ENCODE assay signal across 9 cellular contexts in the genomic region with DNA sequence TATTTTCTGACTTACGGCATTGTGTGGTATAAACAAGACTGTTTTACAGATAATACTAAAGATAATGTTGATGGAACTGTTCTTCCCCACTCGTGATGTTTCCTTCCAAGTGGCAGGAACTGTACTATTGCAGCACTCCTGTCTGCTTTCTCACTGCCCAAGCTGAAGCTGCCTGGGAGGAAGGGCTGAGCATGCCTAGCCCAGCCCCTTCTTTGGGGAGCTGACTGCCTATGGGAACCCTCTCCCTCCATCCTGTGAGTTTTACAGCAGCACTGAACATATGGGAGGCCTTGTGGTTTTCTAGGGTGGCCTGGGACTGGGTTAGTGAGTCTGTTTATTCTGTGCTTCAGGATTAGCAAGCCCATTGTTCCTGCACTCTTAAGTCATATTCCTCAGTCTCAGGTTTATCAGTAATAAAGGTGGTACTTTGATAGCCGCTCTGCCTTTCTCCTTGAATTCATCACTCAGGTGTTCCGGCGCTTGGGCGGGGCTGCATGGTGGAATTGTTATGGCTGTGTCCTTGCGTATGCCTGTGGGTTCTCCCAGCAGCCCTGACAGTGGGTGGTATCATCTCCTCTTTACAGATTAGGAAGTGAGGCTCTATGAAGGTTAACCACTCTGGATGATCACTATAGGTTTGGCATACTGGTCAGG.
DNase-seq lines count a peak whose midpoint lies in the region; ATAC-seq, FAIRE-seq and TF ChIP-seq lines count a peak whose summit lies in the region.
"Had no signal": no experiment of that assay in that cellular context is flagged by ENCODE, and none has a peak within 500 bp of the region (broad histone marks: within the 10 kb centered on the region; RNA-seq: fewer than 3 reads in every experiment).

No MANE protein-coding gene starts in this region.

- H3K9me3 ChIP-seq in MG63 (no peaks in the 10 kb centered on the region), kidney (ENCODE audit: control insufficient read depth in 1 of 2, low read length in 2 of 2) (no peaks in the 10 kb centered on the region), transverse colon (no peaks in the 10 kb centered on the region)

- DNase-seq in D341Med (ENCODE audit: low spot score) (peak; percentile 41), MG63 (peak; percentile 65), astrocyte of the spinal cord (ENCODE audit: low read depth, low spot score) (peak; percentile 87), kidney (peak; percentile 68), transverse colon (peak; percentile 29), ecto neural progenitor cell (ENCODE audit: low spot score) (no peak)

- TF ChIP-seq EP300 in transverse colon (IDR thresholded peaks at IDR 0.05; ENCODE audit: low read depth): no peak

- TF ChIP-seq CTCF in astrocyte of the spinal cord (IDR thresholded peaks at IDR 0.05; ENCODE audit: low read depth, low read length) (no peak), kidney (IDR thresholded peaks at IDR 0.05; ENCODE audit: borderline replicate concordance, extremely low read depth, insufficient read depth) (no peak), transverse colon (IDR thresholded peaks at IDR 0.05) (no peak)

- in situ Hi-C loops in astrocyte of the spinal cord (cut with HindIII; ENCODE audit: low sequenced_read_pairs) (no loop called here), transverse colon (cut with MboI; ENCODE audit: low pct_ligation_motif_present in 1 of 4, low pct_unique_long_range_greater_than_20kb in 1 of 4, low sequenced_read_pairs in 3 of 4) (no loop called here)

- ATAC-seq in GM19455 (IDR thresholded peaks at IDR 0.05; ENCODE audit: unreplicated experiment) (no peak), HG02840 (IDR thresholded peaks at IDR 0.05; ENCODE audit: low FRiP score, unreplicated experiment) (no peak)

- intact Hi-C loops in kidney (cut with DNase I) (no loop called here), transverse colon (cut with DNase I; ENCODE audit: low total_unique reads) (no loop called here)

- H3K27me3 ChIP-seq in MG63 (no peaks in the 10 kb centered on the region), transverse colon (no peaks in the 10 kb centered on the region)

- TF ChIP-seq POLR2A in transverse colon (IDR thresholded peaks at IDR 0.05): no peak

- WGBS in transverse colon (ENCODE audit: low coverage in 1 of 2), 2 donors: 54 to 72% methylated on average over 2 to 7 of the region's 7 CpGs

- H3K27ac ChIP-seq in kidney (ENCODE audit: low read depth in 2 of 2, low read length in 2 of 2) (no peak overlapping the region), transverse colon (peak overlapping the region; percentile 54 to 72 (median 58))

- H3K36me3 ChIP-seq in MG63 (no peaks in the 10 kb centered on the region), kidney (ENCODE audit: control insufficient read depth in 1 of 2, insufficient read depth in 2 of 2, low read length in 2 of 2) (no peaks in the 10 kb centered on the region), transverse colon (no peaks in the 10 kb centered on the region)

- H3K4me3 ChIP-seq in MG63 (peak overlapping the region; percentile 36), astrocyte of the spinal cord (ENCODE audit: low read depth, low read length) (peak overlapping the region; percentile 44), kidney (ENCODE audit: low read length in 2 of 2) (peak overlapping the region; percentile 10 to 36), transverse colon (no peak overlapping the region)

- H3K4me1 ChIP-seq in kidney (ENCODE audit: control insufficient read depth in 1 of 2, insufficient read depth in 1 of 2, low read depth in 1 of 2, low read length in 2 of 2) (peaks cover 6% of the 10 kb centered on the region in 2 donors), transverse colon (peaks cover 6 to 15% (median 11%) of the 10 kb centered on the region in 4 donors)

- no peak for FAIRE-seq in kidney (lab: Jason Lieb, UNC)
- FAIRE-seq: frontal cortex had no signal

- H3K9ac ChIP-seq in kidney (ENCODE audit: low read length in 2 of 2): peak overlapping the region in 1 of 2 donors; percentile 14

Comparison
In these comparisons a context has a peak if more than half of its experiments do, and no peak if none do; other contexts are left out.
1. H3K4me3 ChIP-seq: peak in MG63 (single experiment), astrocyte of the spinal cord (single experiment) and kidney (2 of 2); none in transverse colon (0 of 4).
2. H3K27ac ChIP-seq: peak in transverse colon (4 of 4); none in kidney (0 of 2).